ENCODE assay signal across 1 cellular context in genomic region chr2:71060871-71061270, GRCh38.
TF ChIP-seq lines count a peak whose summit lies in the region.

No MANE protein-coding gene starts in this region.

TF ChIP-seq in SK-N-SH, 30 proteins besides CTCF, POLR2A, EP300 and RAD21 (continued from another document):
- TF ChIP-seq EZH2phosphoT487 (IDR thresholded peaks at IDR 0.05; ENCODE audit: borderline replicate concordance, low read depth) (no peak), JUND (IDR thresholded peaks at IDR 0.05) (no peak), NFIC (IDR thresholded peaks at IDR 0.05; ENCODE audit: borderline replicate concordance) (no peak), TAF1 (IDR thresholded peaks at IDR 0.05; ENCODE audit: borderline replicate concordance, low read depth, low read length) (no peak), USF2 (IDR thresholded peaks at IDR 0.05; ENCODE audit: borderline replicate concordance, low read depth, low read length) (no peak)
